1 cellular context compared by ENCODE assay signal in genomic region chr6:158027590-158028285, GRCh38.
TF ChIP-seq lines count a peak whose summit lies in the region.

No MANE protein-coding gene starts in this region.

TF ChIP-seq in WTC11, 78 proteins besides CTCF, POLR2A, EP300 and RAD21 (continued from another document):
- TF ChIP-seq ZNF532 (CRISPR knock-in tag; IDR thresholded peaks at IDR 0.05; ENCODE audit: borderline replicate concordance) (no peak), RELA (CRISPR knock-in tag; IDR thresholded peaks at IDR 0.05; ENCODE audit: borderline replicate concordance) (no peak), ARID4B (CRISPR knock-in tag; IDR thresholded peaks at IDR 0.05; ENCODE audit: borderline replicate concordance) (no peak), FOXP1 (CRISPR knock-in tag; IDR thresholded peaks at IDR 0.05; ENCODE audit: borderline replicate concordance) (no peak), GTF2I (CRISPR knock-in tag; conservative IDR thresholded peaks at IDR 0.05) (no peak), ZNF138 (CRISPR knock-in tag; conservative IDR thresholded peaks at IDR 0.05) (no peak), MYBL2 (CRISPR knock-in tag; IDR thresholded peaks at IDR 0.05) (no peak), ZNF416 (CRISPR knock-in tag; IDR thresholded peaks at IDR 0.05) (no peak)
